Comparison of ENCODE assay signal across 1 cellular context in genomic region chr2:3741867-3742602, GRCh38.
TF ChIP-seq lines count a peak whose summit lies in the region.

No MANE protein-coding gene starts in this region.

TF ChIP-seq in HCT116, 20 proteins besides CTCF, POLR2A, EP300 and RAD21 (continued from another document):
- TF ChIP-seq ZBTB33 (IDR thresholded peaks at IDR 0.05; ENCODE audit: extremely low read depth, insufficient replicate concordance, low read length) (no peak), EGR1 (IDR thresholded peaks at IDR 0.05; ENCODE audit: low read depth) (no peak), ELF1 (IDR thresholded peaks at IDR 0.05; ENCODE audit: borderline replicate concordance, low read depth) (no peak), CEBPB (IDR thresholded peaks at IDR 0.05; ENCODE audit: low read depth) (no peak), REST (IDR thresholded peaks at IDR 0.05; ENCODE audit: low read depth) (no peak), ZNF274 (IDR thresholded peaks at IDR 0.05; ENCODE audit: low read depth, low read length) (no peak), FOSL1 (IDR thresholded peaks at IDR 0.05; ENCODE audit: low read depth) (no peak), SIN3A (IDR thresholded peaks at IDR 0.05; ENCODE audit: low read depth) (no peak), JUND (IDR thresholded peaks at IDR 0.05) (no peak), SRF (IDR thresholded peaks at IDR 0.05; ENCODE audit: low read depth) (no peak), TCF7L2 (IDR thresholded peaks at IDR 0.05; ENCODE audit: borderline replicate concordance, extremely low read depth, insufficient read depth, insufficient read length) (no peak), MAX (IDR thresholded peaks at IDR 0.05) (no peak), CBX3 (IDR thresholded peaks at IDR 0.05; ENCODE audit: low read depth) (no peak)
